7 cellular contexts compared by ENCODE assay signal in the genomic region with DNA sequence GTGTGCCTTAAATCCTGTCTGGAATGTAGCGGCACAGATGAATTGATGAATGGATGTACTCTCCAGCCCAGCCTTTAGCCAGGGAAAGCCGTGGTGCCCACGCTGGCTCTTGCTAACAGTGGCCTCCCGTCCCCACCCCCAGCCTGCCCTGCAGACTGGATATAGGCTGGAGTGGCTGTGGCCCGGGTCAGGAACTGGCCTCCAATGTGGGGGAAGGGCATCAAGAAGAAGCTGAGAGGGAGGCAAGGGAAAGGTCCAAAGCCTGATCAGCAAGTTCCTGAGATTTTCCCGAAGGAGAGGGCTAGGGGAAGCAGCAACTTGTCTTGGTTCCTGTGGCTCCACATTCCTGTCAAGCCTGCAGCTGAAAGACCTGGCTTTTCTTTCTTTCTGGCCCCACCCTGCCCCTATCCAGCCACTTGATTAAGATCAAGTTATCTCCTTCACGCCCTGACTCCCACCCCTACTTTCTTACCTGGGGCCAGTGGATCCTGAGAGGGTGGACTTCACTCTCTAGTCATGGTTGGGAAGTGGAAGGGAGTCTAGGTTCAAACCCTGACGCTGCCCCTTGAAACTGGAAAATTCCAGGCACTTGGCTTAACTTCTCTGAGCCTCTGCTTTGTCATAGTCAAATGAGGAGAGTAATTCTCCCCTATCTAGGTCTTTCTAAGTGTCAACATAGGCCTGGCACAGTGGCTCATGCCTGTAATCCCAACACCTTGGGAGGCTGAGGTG. TPM values are rescaled to one million over a fixed set of nuclear protein-coding genes. Genes with fewer than 3 reads are reported as not detected.
DNase-seq lines count a peak whose midpoint lies in the region; ATAC-seq and TF ChIP-seq lines count a peak whose summit lies in the region.
"Had no signal": no experiment of that assay in that cellular context is flagged by ENCODE, and none has a peak within 500 bp of the region (broad histone marks: within the 10 kb centered on the region; RNA-seq: fewer than 3 reads in every experiment).

No MANE protein-coding gene starts in this region.

- ATAC-seq in GM23338 = peak; percentile 52
- ATAC-seq in naive thymus-derived CD4-positive, alpha-beta T cell = no peak
- no peak for ATAC-seq in GM21423 (IDR thresholded peaks at IDR 0.05; ENCODE audit: unreplicated experiment)
- ATAC-seq in HG02973 (IDR thresholded peaks at IDR 0.05; ENCODE audit: unreplicated experiment) = no peak

- H3K4me3 Mint-ChIP-seq in GM23338 = no peak overlapping the region; the same call in 2 of the 3 replicates
- H3K4me3 Mint-ChIP-seq in naive thymus-derived CD4-positive, alpha-beta T cell = peak overlapping the region in 3 of 10 donors; percentile 22 to 33 (median 23)

- H3F3A ChIP-seq in GM23338 (replicated peaks; ENCODE audit: low read depth) = peaks cover 29% of the 10 kb centered on the region

- DNase-seq in GM23338 (ENCODE audit: low spot score) (peak; percentile 88), NCI-H69 (lab: John Stamatoyannopoulos, UW) (no peak)
- DNase-seq in naive thymus-derived CD4-positive, alpha-beta T cell = no peak
- DNase-seq: NCI-H2107 had no signal

- intact Hi-C loops in naive thymus-derived CD4-positive, alpha-beta T cell (cut with micrococcal nuclease) = loop anchor here in 1 of 2 donors (5.0 kb wide), 1 partner anchor 37 kb away; no protein-coding TSS in a partner anchor

- no peaks in the 10 kb centered on the region for H3K9me2 ChIP-seq in GM23338 (ENCODE audit: insufficient read depth)

- peaks cover 44% of the 10 kb centered on the region for H3K4me1 ChIP-seq in GM23338 (ENCODE audit: insufficient read depth)
- peaks cover 13 to 17% of the 10 kb centered on the region in 2 donors for H3K4me1 ChIP-seq in naive thymus-derived CD4-positive, alpha-beta T cell (ENCODE audit: control insufficient read depth in 2 of 2, insufficient read depth in 2 of 2, low read length in 2 of 2)

- H3K27ac ChIP-seq in GM23338 (ENCODE audit: low read depth) = peak overlapping the region; percentile 94
- peak overlapping the region; percentile 99 for H3K27ac ChIP-seq in angular gyrus (ENCODE audit: low read depth, low read length)
- H3K27ac ChIP-seq in naive thymus-derived CD4-positive, alpha-beta T cell (ENCODE audit: low read depth, low read length) = peak overlapping the region; percentile 38

- H3K36me3 ChIP-seq in GM23338 (ENCODE audit: insufficient read depth) = no peaks in the 10 kb centered on the region; the same call in 1 of the 2 replicates
- peaks cover 0 to 10% (median 0%) of the 10 kb centered on the region in 3 experiments for H3K36me3 ChIP-seq in naive thymus-derived CD4-positive, alpha-beta T cell (ENCODE audit: control insufficient read depth in 2 of 3, insufficient read depth in 3 of 3, low read length in 3 of 3)

- H3K9me3 ChIP-seq in naive thymus-derived CD4-positive, alpha-beta T cell (ENCODE audit: control insufficient read depth in 2 of 3, low read length in 3 of 3) = no peaks in the 10 kb centered on the region

- peak overlapping the region; percentile 29; the same call in 1 of the 2 replicates for H3K4me3 ChIP-seq in GM23338
- no peak overlapping the region for H3K4me3 ChIP-seq in naive thymus-derived CD4-positive, alpha-beta T cell (ENCODE audit: low read length)

- no peak for TF ChIP-seq CTCF in GM23338 (conservative IDR thresholded peaks at IDR 0.05; ENCODE audit: low read depth in 2 of 2)

- peak overlapping the region; percentile 65 for H3K4me2 ChIP-seq in GM23338

- H3K79me2 ChIP-seq in GM23338 (replicated peaks; ENCODE audit: insufficient read depth) = no peaks in the 10 kb centered on the region

- H3K36me3 Mint-ChIP-seq in GM23338 (ENCODE audit: low read depth) = peaks cover 15% of the 10 kb centered on the region
- H3K36me3 Mint-ChIP-seq in naive thymus-derived CD4-positive, alpha-beta T cell = peaks cover 0 to 7% (median 3%) of the 10 kb centered on the region in 5 donors

- H3K27ac Mint-ChIP-seq in GM23338 = peak overlapping the region; percentile 98
- peak overlapping the region; percentile 69 to 98 (median 88) for H3K27ac Mint-ChIP-seq in naive thymus-derived CD4-positive, alpha-beta T cell

- CTCF ChIA-PET in naive thymus-derived CD4-positive, alpha-beta T cell (lab: Charles Lee) = interaction anchor here (1.4 kb wide), 1 partner anchor 39 kb away, joined by 4 read pairs; no protein-coding TSS in a partner anchor

- POLR2A ChIA-PET in naive thymus-derived CD4-positive, alpha-beta T cell (lab: Charles Lee) = interaction anchor here (1.1 to 2.4 kb wide), 2 partner anchors 11 to 51 kb away, joined by 7 to 39 read pairs; a partner anchor contains a TSS

- no peak overlapping the region for H2AFZ ChIP-seq in GM23338

- H3K27me3 Mint-ChIP-seq in GM23338 (ENCODE audit: insufficient read depth, low read depth, poor library complexity) = peaks cover 10% of the 10 kb centered on the region
- no peaks in the 10 kb centered on the region for H3K27me3 Mint-ChIP-seq in naive thymus-derived CD4-positive, alpha-beta T cell

- no peaks in the 10 kb centered on the region for H3K27me3 ChIP-seq in GM23338 (ENCODE audit: insufficient read depth)
- H3K27me3 ChIP-seq in naive thymus-derived CD4-positive, alpha-beta T cell (ENCODE audit: control insufficient read depth in 2 of 2, insufficient read depth in 2 of 2, low read length in 2 of 2) = no peaks in the 10 kb centered on the region

- no peaks in the 10 kb centered on the region; the same call in 1 of the 2 replicates for H4K20me1 ChIP-seq in GM23338 (replicated peaks; ENCODE audit: insufficient read depth)

- peaks cover 49% of the 10 kb centered on the region for H3K4me1 Mint-ChIP-seq in GM23338
- H3K4me1 Mint-ChIP-seq in naive thymus-derived CD4-positive, alpha-beta T cell = peaks cover 16 to 36% (median 26%) of the 10 kb centered on the region in 7 donors

- no peaks in the 10 kb centered on the region for H3K9me3 Mint-ChIP-seq in GM23338
- H3K9me3 Mint-ChIP-seq in naive thymus-derived CD4-positive, alpha-beta T cell = peaks cover 0 to 3% (median 0%) of the 10 kb centered on the region in 11 donors

TF ChIP-seq in GM23338, 12 proteins besides CTCF, POLR2A, EP300 and RAD21 (continues in another document):
- TF ChIP-seq STAT1 (IDR thresholded peaks at IDR 0.05; ENCODE audit: unreplicated experiment) (no peak), POLR2AphosphoS5 (IDR thresholded peaks at IDR 0.05; ENCODE audit: low read depth) (peak; percentile 28; the same call in 1 of the 2 replicates)

RNA-seq across cellular contexts. Expression of a gene that starts 11.0 kb away (rescaled TPM):
- total RNA-seq in GM23338 (2014; rRNA removed; shearing (Covaris generic)) = 33.1 and 34.8 TPM in 2 replicates
- 4.8 and 5.9 TPM in 2 replicates for polyA plus RNA-seq in GM23338 (2016; fragmentation: Nextera tagmentation; extraction: Ambion mirVana)
- 10 to 100 TPM; 22.2 to 40.0 (median 27.8) TPM for total RNA-seq in naive thymus-derived CD4-positive, alpha-beta T cell
- polyA plus RNA-seq in naive thymus-derived CD4-positive, alpha-beta T cell = 1 to 10 TPM; 2.2 to 7.3 TPM

RNA-seq across cellular contexts. Expression of a gene that starts 45.9 kb away (rescaled TPM):
- 420 and 459 TPM in 2 replicates for total RNA-seq in GM23338 (2014; rRNA removed; shearing (Covaris generic))
- 430 and 466 TPM in 2 replicates for polyA plus RNA-seq in GM23338 (2016; fragmentation: Nextera tagmentation; extraction: Ambion mirVana)
- 100 to 1,000 TPM; 383 to 586 (median 525) TPM for total RNA-seq in naive thymus-derived CD4-positive, alpha-beta T cell
- polyA plus RNA-seq in naive thymus-derived CD4-positive, alpha-beta T cell = 100 to 1,000 TPM; 338 to 419 TPM

RNA-seq across cellular contexts. Expression of a gene that starts 51.0 kb away (rescaled TPM):
- total RNA-seq in GM23338 (2014; rRNA removed; shearing (Covaris generic)) = 13.0 and 13.6 TPM in 2 replicates
- polyA plus RNA-seq in GM23338 (2016; fragmentation: Nextera tagmentation; extraction: Ambion mirVana) = 14.0 and 14.1 TPM in 2 replicates
- 10 to 100 TPM; 18.9 to 26.2 (median 20.4) TPM for total RNA-seq in naive thymus-derived CD4-positive, alpha-beta T cell
- polyA plus RNA-seq in naive thymus-derived CD4-positive, alpha-beta T cell = 10 to 100 TPM; 14.3 to 18.5 TPM

RNA-seq across cellular contexts. Expression of a gene that starts 58.3 kb away (rescaled TPM):
- total RNA-seq in GM23338 (2014; rRNA removed; shearing (Covaris generic)) = 0.38 TPM in 1 of 2 replicates, not detected in the other
- 0.64 TPM in 1 of 2 replicates, not detected in the other for polyA plus RNA-seq in GM23338 (2016; fragmentation: Nextera tagmentation; extraction: Ambion mirVana)
- under 1 TPM in 1 of 5 experiments, not detected in 4; 0.31 TPM for total RNA-seq in naive thymus-derived CD4-positive, alpha-beta T cell
- not detected for polyA plus RNA-seq in naive thymus-derived CD4-positive, alpha-beta T cell

RNA-seq across cellular contexts. Expression of a gene that starts 58.4 kb away (rescaled TPM):
- 64.6 and 144 TPM in 2 replicates for total RNA-seq in GM23338 (2014; rRNA removed; shearing (Covaris generic))
- 429 and 450 TPM in 2 replicates for polyA plus RNA-seq in GM23338 (2016; fragmentation: Nextera tagmentation; extraction: Ambion mirVana)
- total RNA-seq in naive thymus-derived CD4-positive, alpha-beta T cell = 10 to 100 TPM; 25.9 to 67.8 (median 43.9) TPM
- 100 to 1,000 TPM; 108 to 137 TPM for polyA plus RNA-seq in naive thymus-derived CD4-positive, alpha-beta T cell

Comparison
In these comparisons a context has a peak if more than half of its experiments do, and no peak if none do; other contexts are left out.
1. H3K27ac ChIP-seq: peak in every context shown above with its lines; median percentile 99 in angular gyrus; 94 in GM23338; 38 in naive thymus-derived CD4-positive, alpha-beta T cell.